ENCODE assay signal across 1 cellular context in genomic region chr2:106285237-106285829, GRCh38.
TF ChIP-seq lines count a peak whose summit lies in the region.

No MANE protein-coding gene starts in this region.

TF ChIP-seq in HepG2, 621 proteins besides CTCF, POLR2A, EP300 and RAD21 (continued from another document and continues in another):
- peak; percentile 42; the same call in 1 of the 2 replicates for TF ChIP-seq THRA (CRISPR knock-in tag; IDR thresholded peaks at IDR 0.05; ENCODE audit: borderline replicate concordance)
- TF ChIP-seq ZBTB43 (CRISPR knock-in tag; conservative IDR thresholded peaks at IDR 0.05) = no peak
- TF ChIP-seq ZNF263 (CRISPR knock-in tag; IDR thresholded peaks at IDR 0.05) = peak; percentile 77
- TF ChIP-seq ZNF644 (CRISPR knock-in tag; IDR thresholded peaks at IDR 0.05; ENCODE audit: low read depth) = peak; percentile 39; the same call in 1 of the 2 replicates
- TF ChIP-seq SP5 (CRISPR knock-in tag; IDR thresholded peaks at IDR 0.05; ENCODE audit: borderline replicate concordance, low read depth) = peak; percentile 79
- TF ChIP-seq KMT2B (CRISPR knock-in tag; IDR thresholded peaks at IDR 0.05) = 0 out of 2 replicates have a peak, but pooled peaks have one; percentile 47
- TF ChIP-seq AHDC1 (CRISPR knock-in tag; IDR thresholded peaks at IDR 0.05; ENCODE audit: borderline replicate concordance) = peak; percentile 47; the same call in 1 of the 2 replicates
- TF ChIP-seq KAT8 (CRISPR knock-in tag; IDR thresholded peaks at IDR 0.05) = peak; percentile 42; the same call in 1 of the 2 replicates
- no peak for TF ChIP-seq MTF1 (CRISPR knock-in tag; IDR thresholded peaks at IDR 0.05)
- no peak for TF ChIP-seq ZNF607 (CRISPR knock-in tag; IDR thresholded peaks at IDR 0.05; ENCODE audit: borderline replicate concordance)
- TF ChIP-seq SALL1 (CRISPR knock-in tag; IDR thresholded peaks at IDR 0.05) = peak; percentile 73
- 0 out of 2 replicates have a peak, but pooled peaks have one; percentile 16 for TF ChIP-seq SAP130 (CRISPR knock-in tag; IDR thresholded peaks at IDR 0.05; ENCODE audit: low read depth)
- no peak for TF ChIP-seq ZSCAN9 (CRISPR knock-in tag; IDR thresholded peaks at IDR 0.05; ENCODE audit: borderline replicate concordance)
- TF ChIP-seq CBX5 (CRISPR knock-in tag; IDR thresholded peaks at IDR 0.05; ENCODE audit: borderline replicate concordance) = 0 out of 2 replicates have a peak, but pooled peaks have one; percentile 61
- 0 out of 2 replicates have a peak, but pooled peaks have one; percentile 11 for TF ChIP-seq UBTF (CRISPR knock-in tag; IDR thresholded peaks at IDR 0.05)
- peak; percentile 27; the same call in 1 of the 2 replicates for TF ChIP-seq TCF7 (IDR thresholded peaks at IDR 0.05; ENCODE audit: low read depth)
- TF ChIP-seq ZNF891 (CRISPR knock-in tag; IDR thresholded peaks at IDR 0.05) = no peak
- no peak for TF ChIP-seq ZNF451 (CRISPR knock-in tag; IDR thresholded peaks at IDR 0.05)
- TF ChIP-seq ZBTB42 (CRISPR knock-in tag; IDR thresholded peaks at IDR 0.05) = 0 out of 2 replicates have a peak, but pooled peaks have one; percentile 38
- no peak for TF ChIP-seq MAZ (IDR thresholded peaks at IDR 0.05; ENCODE audit: borderline replicate concordance, low read depth, low read length)
- TF ChIP-seq MAZ (CRISPR knock-in tag; IDR thresholded peaks at IDR 0.05; ENCODE audit: low read depth) = no peak
- peak; percentile 85; the same call in 1 of the 2 replicates for TF ChIP-seq ZNF3 (CRISPR knock-in tag; IDR thresholded peaks at IDR 0.05)
- peak; percentile 77 for TF ChIP-seq POGZ (CRISPR knock-in tag; IDR thresholded peaks at IDR 0.05)
- TF ChIP-seq ZNF770 (CRISPR knock-in tag; IDR thresholded peaks at IDR 0.05) = peak; percentile 99
- 0 out of 2 replicates have a peak, but pooled peaks have one; percentile 46 for TF ChIP-seq SNAPC5 (CRISPR knock-in tag; IDR thresholded peaks at IDR 0.05; ENCODE audit: borderline replicate concordance)
- TF ChIP-seq SKIL (CRISPR knock-in tag; IDR thresholded peaks at IDR 0.05; ENCODE audit: borderline replicate concordance) = no peak
- TF ChIP-seq HDAC2 (CRISPR knock-in tag; IDR thresholded peaks at IDR 0.05) = peak; percentile 64
- 0 out of 2 replicates have a peak, but pooled peaks have one; percentile 20 for TF ChIP-seq KDM6A (CRISPR knock-in tag; IDR thresholded peaks at IDR 0.05; ENCODE audit: low read depth)
- no peak for TF ChIP-seq HNRNPH1 (optimal IDR thresholded peaks at IDR 0.05; ENCODE audit: low read depth, low read length)
- TF ChIP-seq ETS1 (CRISPR knock-in tag; IDR thresholded peaks at IDR 0.05) = no peak
- peak; percentile 77; the same call in 1 of the 2 replicates for TF ChIP-seq CEBPB (IDR thresholded peaks at IDR 0.05; ENCODE audit: borderline replicate concordance, low read depth, low read length)
- peak; percentile 70 for TF ChIP-seq RCOR2 (CRISPR knock-in tag; IDR thresholded peaks at IDR 0.05)
- peak; percentile 39; the same call in 1 of the 2 replicates for TF ChIP-seq NR2F6 (IDR thresholded peaks at IDR 0.05)
- peak; percentile 84 for TF ChIP-seq NR2F6 (CRISPR knock-in tag; IDR thresholded peaks at IDR 0.05)
- TF ChIP-seq ZGPAT (CRISPR knock-in tag; IDR thresholded peaks at IDR 0.05) = peak; percentile 68; the same call in 1 of the 2 replicates
- 0 out of 2 replicates have a peak, but pooled peaks have one; percentile 44 for TF ChIP-seq FOXA3 (CRISPR knock-in tag; IDR thresholded peaks at IDR 0.05)
- TF ChIP-seq GATAD2A (CRISPR knock-in tag; IDR thresholded peaks at IDR 0.05) = peak; percentile 61
- peak; percentile 80 for TF ChIP-seq HNF4A (CRISPR knock-in tag; IDR thresholded peaks at IDR 0.05)
- TF ChIP-seq PATZ1 (CRISPR knock-in tag; IDR thresholded peaks at IDR 0.05) = peak; percentile 41; the same call in 1 of the 2 replicates
- peak; percentile 51; the same call in 1 of the 2 replicates for TF ChIP-seq NCOR1 (IDR thresholded peaks at IDR 0.05; ENCODE audit: borderline replicate concordance, low read length)
- no peak for TF ChIP-seq SYNCRIP (IDR thresholded peaks at IDR 0.05; ENCODE audit: insufficient read depth, low read depth, low read length)
